1 cellular context compared by ENCODE assay signal in the genomic region with DNA sequence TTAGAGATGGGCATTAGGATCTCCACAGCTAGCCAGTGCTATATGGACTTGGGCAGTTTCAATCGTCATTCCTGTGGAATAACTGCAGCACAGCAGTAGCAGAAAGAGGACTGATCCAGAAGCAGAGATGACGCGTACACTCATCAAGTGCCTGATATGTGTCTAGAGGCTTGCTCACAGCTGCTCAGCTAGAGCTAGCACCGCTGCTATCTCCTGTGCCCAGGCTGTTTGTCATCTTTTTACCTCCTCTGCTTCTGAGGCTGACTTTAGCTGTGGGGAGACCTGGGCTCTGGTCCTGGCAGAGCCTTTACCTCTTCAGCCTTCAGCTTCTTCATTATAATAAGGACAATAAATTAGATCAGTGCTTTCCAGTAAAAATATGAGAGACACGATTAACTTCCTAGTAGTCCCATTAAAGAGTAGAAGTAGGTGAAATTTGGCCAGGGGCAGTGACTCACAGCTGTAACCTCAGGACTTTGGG.
TF ChIP-seq lines count a peak whose summit lies in the region.

No MANE protein-coding gene starts in this region.

TF ChIP-seq in IMR-90, 13 proteins besides CTCF, POLR2A, EP300 and RAD21:
- TF ChIP-seq BHLHE40 (IDR thresholded peaks at IDR 0.05; ENCODE audit: low read depth, low read length) (no peak), CHD1 (IDR thresholded peaks at IDR 0.05; ENCODE audit: low read depth, low read length) (no peak), MAZ (IDR thresholded peaks at IDR 0.05; ENCODE audit: borderline replicate concordance, low read depth, low read length) (no peak), SMC3 (IDR thresholded peaks at IDR 0.05; ENCODE audit: low read depth, low read length) (no peak)
- TF ChIP-seq, protein P1, sequence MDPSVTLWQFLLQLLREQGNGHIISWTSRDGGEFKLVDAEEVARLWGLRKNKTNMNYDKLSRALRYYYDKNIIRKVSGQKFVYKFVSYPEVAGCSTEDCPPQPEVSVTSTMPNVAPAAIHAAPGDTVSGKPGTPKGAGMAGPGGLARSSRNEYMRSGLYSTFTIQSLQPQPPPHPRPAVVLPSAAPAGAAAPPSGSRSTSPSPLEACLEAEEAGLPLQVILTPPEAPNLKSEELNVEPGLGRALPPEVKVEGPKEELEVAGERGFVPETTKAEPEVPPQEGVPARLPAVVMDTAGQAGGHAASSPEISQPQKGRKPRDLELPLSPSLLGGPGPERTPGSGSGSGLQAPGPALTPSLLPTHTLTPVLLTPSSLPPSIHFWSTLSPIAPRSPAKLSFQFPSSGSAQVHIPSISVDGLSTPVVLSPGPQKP (IDR thresholded peaks at IDR 0.05; ENCODE audit: borderline replicate concordance, low read depth, low read length) = no peak
